19 cellular contexts compared by ENCODE assay signal in genomic region chr2:27111392-27112078, GRCh38. TPM values are rescaled to one million over a fixed set of nuclear protein-coding genes. Genes with fewer than 3 reads are reported as not detected.
"Had no signal": no experiment of that assay in that cellular context is flagged by ENCODE, and none has a peak within 500 bp of the region (broad histone marks: within the 10 kb centered on the region; RNA-seq: fewer than 3 reads in every experiment).

No MANE protein-coding gene starts in this region.

RNA-seq across cellular contexts. Expression of gene ABHD1, which starts 12.1 kb away (rescaled TPM):
- total RNA-seq: activated T-cell treated with anti-CD3 and anti-CD28 coated beads, Interleukin-2, amount 50 U/mL, for 4 hours; astrocyte had no signal

RNA-seq across cellular contexts. Expression of gene PRR30, which starts 27.7 kb away (rescaled TPM):
- total RNA-seq: activated B cell treated with CpG ODN at 0.5 μM for 24 hours; activated CD4-positive, alpha-beta memory T cell treated with anti-CD3 and anti-CD28 coated beads for 36 hours; activated CD4-positive, alpha-beta T cell treated with anti-CD3 and anti-CD28 coated beads, Interleukin-2, amount 10 ng/mL, durations not matched to agents 24 days and 14 days; activated CD8-positive, alpha-beta memory T cell treated with anti-CD3 and anti-CD28 coated beads for 36 hours; activated CD8-positive, alpha-beta T cell treated with anti-CD3 and anti-CD28 coated beads for 36 hours; activated naive CD4-positive, alpha-beta T cell treated with anti-CD3 and anti-CD28 coated beads for 36 hours; activated naive CD4-positive, alpha-beta T cell treated with anti-CD3 and anti-CD28 coated beads, Interleukin-2, amount 50 U/mL, for 72 hours; activated naive CD8-positive, alpha-beta T cell treated with anti-CD3 and anti-CD28 coated beads for 36 hours; activated T-cell treated with anti-CD3 and anti-CD28 coated beads, Interleukin-2, amount 50 U/mL, for 4 hours; activated T-cell treated with anti-CD3 and anti-CD28 coated beads, Interleukin-2, amount 50 U/mL, for 72 hours; activated T-helper 1 cell treated with anti-CD3 and anti-CD28 coated beads, Interleukin-12 subunit alpha, Interleukin-12 subunit beta, Interleukin-2, Interleukin-4 antibody, amounts not matched to agents 30 ng/mL and 10 ng/mL and 1 ng/mL, durations not matched to agents 14 hours and 24 hours and 36 hours; activated T-helper 17 cell treated with anti-CD3 and anti-CD28 coated beads, Interleukin-2, amount 50 U/mL, for 72 hours; adrenal gland; aorta; astrocyte; body of pancreas; breast epithelium; cardiac septum; cerebellum had no signal
- polyA plus RNA-seq: adrenal gland, aorta had no signal
